Comparison of ENCODE assay signal across 28 cellular contexts in the genomic region with DNA sequence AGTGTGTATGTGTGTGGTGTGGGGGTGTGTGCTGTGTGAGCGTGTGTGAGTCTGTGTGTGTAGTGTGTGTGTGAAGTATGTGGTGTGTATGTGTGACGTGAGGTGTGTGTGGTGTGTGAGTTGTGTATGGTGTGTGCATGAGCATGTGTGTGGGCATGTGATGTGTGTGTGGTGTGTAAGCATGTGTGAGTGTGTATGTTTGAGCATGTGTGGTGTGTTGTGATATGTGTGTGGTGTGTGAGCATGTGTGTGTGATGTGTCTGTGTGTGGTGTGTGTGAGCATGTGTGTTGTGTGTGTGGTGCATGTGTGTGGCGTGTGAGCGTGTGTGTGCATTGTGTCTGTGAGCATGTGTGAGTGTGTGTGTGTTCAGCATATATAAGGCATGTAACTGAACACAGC. TPM values are rescaled to one million over a fixed set of nuclear protein-coding genes. Genes with fewer than 3 reads are reported as not detected.
DNase-seq lines count a peak whose midpoint lies in the region; ATAC-seq, FAIRE-seq and TF ChIP-seq lines count a peak whose summit lies in the region.
"Had no signal": no experiment of that assay in that cellular context is flagged by ENCODE, and none has a peak within 500 bp of the region (broad histone marks: within the 10 kb centered on the region; RNA-seq: fewer than 3 reads in every experiment).

No MANE protein-coding gene starts in this region.

- H4K12ac ChIP-seq in trophoblast cell (ENCODE audit: low read depth, low read length): no peak overlapping the region

- BruUV-seq in GM12878 (replicated peaks; lab: Mats Ljungman, UMichigan): no TSS peak
- BruUV-seq in Calu3 (replicated peaks; lab: Mats Ljungman, UMichigan): no TSS peak

- FAIRE-seq in GM12878 (lab: Jason Lieb, UNC) (no peak), D721Med (lab: Jason Lieb, UNC) (no peak)
- FAIRE-seq: G401.6, GM12892, H54 had no signal

- H4K5ac ChIP-seq in H9 (ENCODE audit: insufficient read length, low read depth, low read length): no peak overlapping the region

- no peak overlapping the region; a peak in 2 of 7 replicates for H3K27ac Mint-ChIP-seq in H9
- H3K27ac Mint-ChIP-seq in Calu3 (ENCODE audit: unreplicated experiment): no peak overlapping the region
- H3K27ac Mint-ChIP-seq: CD14-positive monocyte, HFFc6 had no signal

- TF ChIP-seq CTCF in H9 (conservative IDR thresholded peaks at IDR 0.05): no peak
- TF ChIP-seq CTCF in GM12878 (IDR thresholded peaks at IDR 0.05 in 2 of 3, conservative IDR thresholded peaks at IDR 0.05 in 1 of 3; ENCODE audit: control insufficient read depth in 2 of 3, extremely low read depth in 1 of 3, insufficient read depth in 1 of 3, low read depth in 3 of 3, low read length in 3 of 3): no peak
- TF ChIP-seq CTCF in Calu3 (IDR thresholded peaks at IDR 0.05; ENCODE audit: unreplicated experiment): no peak
- TF ChIP-seq CTCF in D721Med (IDR thresholded peaks at IDR 0.05; ENCODE audit: insufficient read depth, missing control alignments): no peak

- no peaks in the 10 kb centered on the region for H4K20me1 ChIP-seq in H9 (ENCODE audit: control insufficient read depth, insufficient read depth, insufficient read length)
- no peaks in the 10 kb centered on the region for H4K20me1 ChIP-seq in GM12878 (ENCODE audit: control insufficient read depth, insufficient read depth)

- H3K4me1 Mint-ChIP-seq in H9 (peaks cover 0 to 2% of the 10 kb centered on the region in 2 experiments; a peak in 2 of 4 replicates), Calu3 (ENCODE audit: low read depth, unreplicated experiment) (peaks cover 11% of the 10 kb centered on the region)
- H3K4me1 Mint-ChIP-seq: CD14-positive monocyte had no signal

- in situ Hi-C loops in GM12878 (cut with MboI): no loop called here

- H3K4me2 ChIP-seq in H9 (ENCODE audit: insufficient read depth, insufficient read length, low read length) (no peak overlapping the region), GM12878 (ENCODE audit: control insufficient read depth, insufficient read depth) (no peak overlapping the region), trophoblast cell (ENCODE audit: low read length) (no peak overlapping the region)
- H3K4me2 ChIP-seq: PC-9 had no signal

- H2AFZ ChIP-seq in H9 (ENCODE audit: low read length) (no peak overlapping the region), GM12878 (ENCODE audit: control insufficient read depth, low read depth, low read length) (no peak overlapping the region), trophoblast cell (ENCODE audit: insufficient read depth, low read length, poor library complexity) (no peak overlapping the region)
- H2AFZ ChIP-seq: PC-9 had no signal

- H3K4ac ChIP-seq in H9 (ENCODE audit: low read depth, low read length) (no peak overlapping the region), trophoblast cell (ENCODE audit: low read depth, low read length) (no peak overlapping the region)

- no peak overlapping the region for H3K18ac ChIP-seq in H9 (ENCODE audit: insufficient read length, low read depth, low read length)
- no peak overlapping the region for H3K18ac ChIP-seq in trophoblast cell (ENCODE audit: low read length)

- ATAC-seq in GM12878 (no peak), left lobe of liver (peak; percentile 29)

- H3K27me3 ChIP-seq in H9 (ENCODE audit: insufficient read depth, low read length) (no peaks in the 10 kb centered on the region), GM12878 (replicated peaks in 1 of 2; ENCODE audit: control insufficient read depth in 2 of 2, insufficient read depth in 2 of 2, low read length in 1 of 2) (peaks cover 0 to 6% of the 10 kb centered on the region in 2 experiments; a peak in 3 of 4 replicates), trophoblast cell (ENCODE audit: insufficient read depth, low read length) (no peaks in the 10 kb centered on the region)
- H3K27me3 ChIP-seq: BE2C had no signal

- no peak overlapping the region for H2BK120ac ChIP-seq in H9 (ENCODE audit: low read depth, low read length, poor library complexity, severe bottlenecking)
- no peak overlapping the region for H2BK120ac ChIP-seq in trophoblast cell (ENCODE audit: insufficient read depth, low read length, poor library complexity)

- H3K9me3 ChIP-seq in H9 (ENCODE audit: control insufficient read depth, low read depth, low read length) (no peaks in the 10 kb centered on the region), GM12878 (replicated peaks; ENCODE audit: control insufficient read depth, insufficient read depth, low read length) (no peaks in the 10 kb centered on the region), trophoblast cell (ENCODE audit: insufficient read depth, low read depth, low read length) (peaks cover 13% of the 10 kb centered on the region)
- H3K9me3 ChIP-seq: BE2C had no signal

- H2BK5ac ChIP-seq in H9 (ENCODE audit: insufficient read length, low read length) (no peak overlapping the region), trophoblast cell (ENCODE audit: low read depth, low read length, poor library complexity) (no peak overlapping the region)

- H3K4me3 ChIP-seq in GM12878 (no peak overlapping the region), trophoblast cell (ENCODE audit: low read depth, low read length) (peak overlapping the region; percentile 31)
- H3K4me3 ChIP-seq: PC-9, SJSA1 had no signal

- TF ChIP-seq EP300 in GM12878 (IDR thresholded peaks at IDR 0.05; ENCODE audit: borderline replicate concordance in 1 of 2, control insufficient read depth in 1 of 2, low read depth in 2 of 2, low read length in 2 of 2): no peak

- no peak for TF ChIP-seq RAD21 in GM12878 (IDR thresholded peaks at IDR 0.05; ENCODE audit: insufficient read depth, low read depth, low read length)

- H2AK5ac ChIP-seq in H9 (ENCODE audit: insufficient read length, low read length) (no peak overlapping the region), trophoblast cell (ENCODE audit: low read length) (no peak overlapping the region)

- H3K79me1 ChIP-seq in H9 (ENCODE audit: insufficient read depth, low read depth, low read length, poor library complexity, severe bottlenecking): no peaks in the 10 kb centered on the region
- no peaks in the 10 kb centered on the region for H3K79me1 ChIP-seq in trophoblast cell (ENCODE audit: low read length)

- H4K91ac ChIP-seq in H9 (ENCODE audit: insufficient read length, low read depth, low read length) (no peak overlapping the region), trophoblast cell (ENCODE audit: low read depth, low read length) (no peak overlapping the region)

- H2BK20ac ChIP-seq in H9 (ENCODE audit: low read depth, low read length, poor library complexity, severe bottlenecking): no peak overlapping the region

- no peak overlapping the region for H2BK12ac ChIP-seq in H9 (ENCODE audit: insufficient read length, low read depth, low read length)
- H2BK12ac ChIP-seq in trophoblast cell (ENCODE audit: low read length): no peak overlapping the region

- H3K27ac ChIP-seq in H9 (ENCODE audit: insufficient read length, low read depth, low read length): no peak overlapping the region
- no peak overlapping the region for H3K27ac ChIP-seq in GM12878 (ENCODE audit: control insufficient read depth, insufficient read depth)
- no peak overlapping the region for H3K27ac ChIP-seq in trophoblast cell (ENCODE audit: low read depth, low read length)
- H3K27ac ChIP-seq: PC-9, SJSA1 had no signal

- H3K36me3 ChIP-seq in GM12878 (ENCODE audit: control insufficient read depth in 2 of 2, insufficient read depth in 2 of 2, low read length in 1 of 2): no peaks in the 10 kb centered on the region
- H3K36me3 ChIP-seq in trophoblast cell (ENCODE audit: control insufficient read depth in 1 of 2, insufficient read depth in 2 of 2, low read length in 2 of 2): no peaks in the 10 kb centered on the region
- H3K36me3 ChIP-seq: BE2C, SJSA1 had no signal

- H3K23ac ChIP-seq in H9 (ENCODE audit: insufficient read length, low read depth, low read length): no peak overlapping the region
- peak overlapping the region; percentile 44 for H3K23ac ChIP-seq in trophoblast cell (ENCODE audit: low read length)

- POLR2A ChIA-PET in GM12878 (lab: Charles Lee): no interaction called here

- CTCF ChIA-PET in GM12878 (lab: Yijun Ruan, JAX): no interaction called here
- CTCF ChIA-PET in Calu3 (lab: Charles Lee): no interaction called here

- no peaks in the 10 kb centered on the region for H3K23me2 ChIP-seq in H9 (ENCODE audit: insufficient read length, low read depth, low read length, poor library complexity, severe bottlenecking)

- H3K9me3 Mint-ChIP-seq in H9: peaks cover 8 to 12% of the 10 kb centered on the region in 2 experiments
- peaks cover 3% of the 10 kb centered on the region for H3K9me3 Mint-ChIP-seq in Calu3 (ENCODE audit: low read depth, unreplicated experiment)

- peaks cover 24% of the 10 kb centered on the region for H3K27me3 Mint-ChIP-seq in H9 (ENCODE audit: low read depth)
- H3K27me3 Mint-ChIP-seq in Calu3 (ENCODE audit: unreplicated experiment): peaks cover 100% of the 10 kb centered on the region

- no peak overlapping the region for H2BK15ac ChIP-seq in H9 (ENCODE audit: low read depth, low read length)

- H3K56ac ChIP-seq in H9 (ENCODE audit: insufficient read length, low read depth, low read length): no peak overlapping the region

- TF ChIP-seq POLR2A in GM12878 (IDR thresholded peaks at IDR 0.05; ENCODE audit: low read depth, low read length): no peak

- DNase-seq in H9: no peak
- no peak for DNase-seq in GM12878 (ENCODE audit: low read depth, low spot score)
- DNase-seq in left lobe of liver (ENCODE audit: low spot score): no peak
- DNase-seq in trophoblast cell: no peak
- no peak for DNase-seq in mucosa of gallbladder (ENCODE audit: low spot score)
- no peak for DNase-seq in Calu3
- no peak for DNase-seq in NK-92 treated with Interleukin-12 subunit alpha and Interleukin-12 subunit beta, amount 100 ng/mL, for 24 hours (lab: John Stamatoyannopoulos, UW)
- no peak for DNase-seq in D721Med (ENCODE audit: insufficient read length, low spot score)
- DNase-seq: 8988T, ACHN, BE2C, HFFc6, Karpas-422, MV-4-11, NCI-H1105, NCI-H1436 treated with DMSO at 0.1 percent for 48 hours, NCI-H187 treated with DMSO at 0.1 percent for 48 hours, NCI-H2171 treated with DMSO at 0.1 percent for 48 hours, NCI-H524, NCI-H748 treated with DMSO at 0.1 percent for 48 hours, PC-9, Right ventricle myocardium superior, RPMI8226 had no signal

- no peak overlapping the region for H3K9ac ChIP-seq in H9 (ENCODE audit: extremely low read depth, insufficient read length, low read length)
- H3K9ac ChIP-seq in GM12878 (ENCODE audit: control insufficient read depth, insufficient read depth, low read length): no peak overlapping the region
- no peak overlapping the region for H3K9ac ChIP-seq in trophoblast cell (ENCODE audit: low read length)

- H4K8ac ChIP-seq in H9 (replicated peaks; ENCODE audit: insufficient read length, low read depth, low read length) (peak overlapping the region; percentile 17), trophoblast cell (ENCODE audit: low read depth, low read length) (no peak overlapping the region)

- H3K4me3 Mint-ChIP-seq in H9 (peak overlapping the region in 1 of 2 experiments; percentile 14; a peak in 2 of 5 replicates), Calu3 (ENCODE audit: low read depth, unreplicated experiment) (no peak overlapping the region)
- H3K4me3 Mint-ChIP-seq: HFFc6 had no signal

- H3K14ac ChIP-seq in H9 (ENCODE audit: insufficient read depth, low read length) (no peak overlapping the region), trophoblast cell (ENCODE audit: low read length) (no peak overlapping the region)

- intact Hi-C loops in GM12878 (cut with micrococcal nuclease; ENCODE audit: unreplicated experiment): no loop called here
- intact Hi-C loops in Calu3 (cut with micrococcal nuclease; ENCODE audit: unreplicated experiment): no loop called here

- RAD21 ChIA-PET in GM12878 (lab: Charles Lee; ENCODE audit: unreplicated experiment): no interaction called here

- no peak overlapping the region for H3T11ph ChIP-seq in H9 (ENCODE audit: low read length)

- peaks cover 0 to 10% (median 6%) of the 10 kb centered on the region in 3 experiments; a peak in 3 of 7 replicates for H3K36me3 Mint-ChIP-seq in H9 (ENCODE audit: insufficient read depth in 1 of 3, low read depth in 3 of 3)
- H3K36me3 Mint-ChIP-seq in Calu3 (ENCODE audit: insufficient read depth, unreplicated experiment): no peaks in the 10 kb centered on the region
- H3K36me3 Mint-ChIP-seq: CD14-positive monocyte had no signal

- H3K79me2 ChIP-seq in H9 (ENCODE audit: insufficient read depth, low read length): no peaks in the 10 kb centered on the region
- H3K79me2 ChIP-seq in GM12878 (ENCODE audit: control insufficient read depth, insufficient read depth, low read length): no peaks in the 10 kb centered on the region
- H3K79me2 ChIP-seq in trophoblast cell (ENCODE audit: control insufficient read depth, insufficient read depth, low read length, poor library complexity): no peaks in the 10 kb centered on the region

- H3K4me1 ChIP-seq in H9 (ENCODE audit: insufficient read depth, low read length) (no peaks in the 10 kb centered on the region), GM12878 (ENCODE audit: control insufficient read depth, insufficient read depth, low read length) (no peaks in the 10 kb centered on the region), trophoblast cell (ENCODE audit: control insufficient read depth in 1 of 2, insufficient read depth in 2 of 2, low read length in 2 of 2) (peaks cover 0 to 2% of the 10 kb centered on the region in 2 experiments)
- H3K4me1 ChIP-seq: SJSA1 had no signal

- WGBS in H9 (ENCODE audit: extremely low coverage, insufficient read length, low lambda C conversion rate): 100% methylated on average over 2 of the region's 4 CpGs
- 13% methylated on average over 4 of the region's 4 CpGs for WGBS in GM12878 (ENCODE audit: insufficient coverage, insufficient replicate concordance, low lambda C conversion rate, missing lambda C conversion rate)
- 100% methylated on average over 2 of the region's 4 CpGs for WGBS in trophoblast cell (ENCODE audit: extremely low coverage, insufficient coverage, insufficient read length)

- SMC1A ChIA-PET in GM12878 (lab: Charles Lee; ENCODE audit: uncharacterized antibody, unreplicated experiment): no interaction called here

RNA-seq across cellular contexts. Expression of gene MAPT, which starts 20.9 kb away (rescaled TPM):
- 1.3 and 1.6 TPM in 2 replicates for total RNA-seq in H9 (2021)
- total RNA-seq in GM12878 (2013; cell fraction: nucleolus; rRNA removed): not detected in 2 replicates
- total RNA-seq in GM12878 (2014; rRNA removed): under 0.01 TPM in 1 of 2 replicates, not detected in the other
- total RNA-seq in GM12878 (2014; rRNA removed; fragmentation: Illumina TruSeq; extraction: Trizol): not detected in 2 replicates
- 0.03 TPM in 1 of 2 replicates, not detected in the other for total RNA-seq in GM12878 (2021)
- polyA plus RNA-seq in GM12878 (2011; ENCODE audit: low read depth): not detected
- not detected in 2 replicates for polyA plus RNA-seq in GM12878 (2011; rRNA removed)
- 0.01 TPM in 1 of 2 replicates, not detected in the other for polyA plus RNA-seq in GM12878 (2011; cell fraction: cytosol; rRNA removed)
- not detected in 2 replicates for polyA plus RNA-seq in GM12878 (2011; cell fraction: nucleus; rRNA removed)
- 0.06 and 0.08 TPM in 2 replicates for polyA plus RNA-seq in GM12878 (2012)
- polyA plus RNA-seq in GM12878 (2014; fragmentation: Illumina TruSeq; extraction: Trizol): not detected in 2 replicates
- not detected for polyA plus RNA-seq in GM12878 (2014; fragmentation: Nextera tagmentation; extraction: Ambion mirVana)
- polyA plus RNA-seq in GM12878 (2014; rRNA removed): not detected in 2 replicates
- polyA plus RNA-seq in GM12878 (2016; fragmentation: Nextera tagmentation; extraction: Ambion mirVana): under 1 TPM in 1 of 2 experiments, not detected in 1; 0.05 TPM
- not detected in 2 replicates for polyA minus RNA-seq in GM12878 (2011; rRNA and poly(A)+ RNA removed)
- polyA minus RNA-seq in GM12878 (2011; cell fraction: cytosol; rRNA and poly(A)+ RNA removed): not detected in 2 replicates
- polyA minus RNA-seq in GM12878 (2011; cell fraction: nucleus; rRNA and poly(A)+ RNA removed): not detected in 2 replicates
- total RNA-seq in left lobe of liver: 0.83 TPM
- polyA plus RNA-seq in trophoblast cell (2013): 5.3 and 5.4 TPM in 2 replicates
- 11.0 TPM for total RNA-seq in mucosa of gallbladder
- 1.1 and 1.6 TPM in 2 replicates for total RNA-seq in Calu3 (2022)
- polyA plus RNA-seq: CD14-positive monocyte had no signal
